1 cellular context compared by ENCODE assay signal in genomic region chr15:33111051-33111451, GRCh38.
TF ChIP-seq lines count a peak whose summit lies in the region.

No MANE protein-coding gene starts in this region.

TF ChIP-seq in HEK293, 187 proteins besides CTCF, POLR2A, EP300 and RAD21 (continued from another document and continues in another):
- TF ChIP-seq, protein P1, sequence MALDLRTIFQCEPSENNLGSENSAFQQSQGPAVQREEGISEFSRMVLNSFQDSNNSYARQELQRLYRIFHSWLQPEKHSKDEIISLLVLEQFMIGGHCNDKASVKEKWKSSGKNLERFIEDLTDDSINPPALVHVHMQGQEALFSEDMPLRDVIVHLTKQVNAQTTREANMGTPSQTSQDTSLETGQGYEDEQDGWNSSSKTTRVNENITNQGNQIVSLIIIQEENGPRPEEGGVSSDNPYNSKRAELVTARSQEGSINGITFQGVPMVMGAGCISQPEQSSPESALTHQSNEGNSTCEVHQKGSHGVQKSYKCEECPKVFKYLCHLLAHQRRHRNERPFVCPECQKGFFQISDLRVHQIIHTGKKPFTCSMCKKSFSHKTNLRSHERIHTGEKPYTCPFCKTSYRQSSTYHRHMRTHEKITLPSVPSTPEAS (tag by site-specific recombination; IDR thresholded peaks at IDR 0.05) = no peak
- TF ChIP-seq ZNF132 (tag by site-specific recombination; IDR thresholded peaks at IDR 0.05; ENCODE audit: borderline replicate concordance) (no peak), ZNF138 (tag by site-specific recombination; IDR thresholded peaks at IDR 0.05; ENCODE audit: borderline replicate concordance) (no peak), GLIS2 (tag by site-specific recombination; IDR thresholded peaks at IDR 0.05) (no peak), TCF7L2 (IDR thresholded peaks at IDR 0.05; ENCODE audit: borderline replicate concordance, low read depth, low read length) (peak; percentile 79), ZNF23 (tag by site-specific recombination; IDR thresholded peaks at IDR 0.05; ENCODE audit: borderline replicate concordance) (no peak), HOXA7 (CRISPR knock-in tag; IDR thresholded peaks at IDR 0.05; ENCODE audit: borderline replicate concordance) (no peak), ZNF510 (tag by site-specific recombination; IDR thresholded peaks at IDR 0.05; ENCODE audit: insufficient replicate concordance) (no peak), ZNF473 (tag by site-specific recombination; IDR thresholded peaks at IDR 0.05) (no peak), AEBP2 (tag by site-specific recombination; IDR thresholded peaks at IDR 0.05; ENCODE audit: borderline replicate concordance) (no peak), ZNF658 (tag by site-specific recombination; IDR thresholded peaks at IDR 0.05) (no peak), MYNN (tag by site-specific recombination; IDR thresholded peaks at IDR 0.05; ENCODE audit: borderline replicate concordance) (no peak), ZNF600 (tag by site-specific recombination; IDR thresholded peaks at IDR 0.05) (no peak), ZNF791 (tag by site-specific recombination; IDR thresholded peaks at IDR 0.05) (no peak), ZNF776 (tag by site-specific recombination; IDR thresholded peaks at IDR 0.05; ENCODE audit: borderline replicate concordance) (no peak), ZNF654 (tag by site-specific recombination; IDR thresholded peaks at IDR 0.05; ENCODE audit: low read depth) (no peak), ZNF302 (tag by site-specific recombination; IDR thresholded peaks at IDR 0.05; ENCODE audit: low read depth) (no peak), ZNF701 (tag by site-specific recombination; IDR thresholded peaks at IDR 0.05) (no peak), ZNF544 (tag by site-specific recombination; IDR thresholded peaks at IDR 0.05) (no peak), HOXC10 (CRISPR knock-in tag; IDR thresholded peaks at IDR 0.05) (no peak), YY1 (tag by site-specific recombination; IDR thresholded peaks at IDR 0.05) (no peak), ZNF416 (tag by site-specific recombination; IDR thresholded peaks at IDR 0.05) (no peak), ZNF623 (tag by site-specific recombination; IDR thresholded peaks at IDR 0.05) (no peak), ZNF2 (tag by site-specific recombination; IDR thresholded peaks at IDR 0.05) (no peak), ZNF785 (tag by site-specific recombination; IDR thresholded peaks at IDR 0.05) (no peak), MZF1 (tag by site-specific recombination; IDR thresholded peaks at IDR 0.05; ENCODE audit: borderline replicate concordance) (no peak), ZXDB (tag by site-specific recombination; IDR thresholded peaks at IDR 0.05) (no peak), ZNF707 (tag by site-specific recombination; IDR thresholded peaks at IDR 0.05) (no peak), ZNF202 (tag by site-specific recombination; IDR thresholded peaks at IDR 0.05; ENCODE audit: borderline replicate concordance) (no peak), ZNF488 (tag by site-specific recombination; IDR thresholded peaks at IDR 0.05) (no peak), ZNF626 (tag by site-specific recombination; IDR thresholded peaks at IDR 0.05) (no peak), ZNF433 (tag by site-specific recombination; IDR thresholded peaks at IDR 0.05; ENCODE audit: low read depth) (no peak), ZNF18 (tag by site-specific recombination; IDR thresholded peaks at IDR 0.05) (peak; percentile 88), ZNF311 (tag by site-specific recombination; IDR thresholded peaks at IDR 0.05; ENCODE audit: borderline replicate concordance) (no peak), ZNF366 (tag by site-specific recombination; conservative IDR thresholded peaks at IDR 0.05) (no peak), SCRT2 (tag by site-specific recombination; IDR thresholded peaks at IDR 0.05) (peak; percentile 77), KLF9 (tag by site-specific recombination; IDR thresholded peaks at IDR 0.05; ENCODE audit: low read depth) (no peak), ZBTB11 (tag by site-specific recombination; conservative IDR thresholded peaks at IDR 0.05; ENCODE audit: low read depth) (no peak), ZNF560 (tag by site-specific recombination; IDR thresholded peaks at IDR 0.05; ENCODE audit: borderline replicate concordance) (no peak), ZNF248 (tag by site-specific recombination; IDR thresholded peaks at IDR 0.05) (no peak), ZNF223 (tag by site-specific recombination; IDR thresholded peaks at IDR 0.05) (no peak), ATF2 (tag by site-specific recombination; IDR thresholded peaks at IDR 0.05; ENCODE audit: low read depth) (no peak), ZNF169 (tag by site-specific recombination; IDR thresholded peaks at IDR 0.05) (no peak), KLF8 (tag by site-specific recombination; IDR thresholded peaks at IDR 0.05) (no peak), ZNF529 (tag by site-specific recombination; IDR thresholded peaks at IDR 0.05; ENCODE audit: insufficient replicate concordance) (no peak), ZFHX2 (tag by site-specific recombination; conservative IDR thresholded peaks at IDR 0.05) (no peak), ZSCAN30 (tag by site-specific recombination; IDR thresholded peaks at IDR 0.05) (peak; percentile 41; the same call in 1 of the 2 replicates), ZNF548 (tag by site-specific recombination; IDR thresholded peaks at IDR 0.05) (no peak), ZNF621 (tag by site-specific recombination; IDR thresholded peaks at IDR 0.05) (no peak), ZNF184 (tag by site-specific recombination; IDR thresholded peaks at IDR 0.05) (no peak), ZNF114 (tag by site-specific recombination; IDR thresholded peaks at IDR 0.05) (no peak)
- TF ChIP-seq, protein P2, sequence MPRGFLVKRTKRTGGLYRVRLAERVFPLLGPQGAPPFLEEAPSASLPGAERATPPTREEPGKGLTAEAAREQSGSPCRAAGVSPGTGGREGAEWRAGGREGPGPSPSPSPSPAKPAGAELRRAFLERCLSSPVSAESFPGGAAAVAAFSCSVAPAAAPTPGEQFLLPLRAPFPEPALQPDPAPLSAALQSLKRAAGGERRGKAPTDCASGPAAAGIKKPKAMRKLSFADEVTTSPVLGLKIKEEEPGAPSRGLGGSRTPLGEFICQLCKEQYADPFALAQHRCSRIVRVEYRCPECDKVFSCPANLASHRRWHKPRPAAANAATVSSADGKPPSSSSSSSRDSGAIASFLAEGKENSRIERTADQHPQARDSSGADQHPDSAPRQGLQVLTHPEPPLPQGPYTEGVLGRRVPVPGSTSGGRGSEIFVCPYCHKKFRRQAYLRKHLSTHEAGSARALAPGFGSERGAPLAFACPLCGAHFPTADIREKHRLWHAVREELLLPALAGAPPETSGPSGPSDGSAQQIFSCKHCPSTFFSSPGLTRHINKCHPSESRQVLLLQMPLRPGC (tag by site-specific recombination; IDR thresholded peaks at IDR 0.05) = peak; percentile 68; the same call in 1 of the 2 replicates
- TF ChIP-seq, protein P3, sequence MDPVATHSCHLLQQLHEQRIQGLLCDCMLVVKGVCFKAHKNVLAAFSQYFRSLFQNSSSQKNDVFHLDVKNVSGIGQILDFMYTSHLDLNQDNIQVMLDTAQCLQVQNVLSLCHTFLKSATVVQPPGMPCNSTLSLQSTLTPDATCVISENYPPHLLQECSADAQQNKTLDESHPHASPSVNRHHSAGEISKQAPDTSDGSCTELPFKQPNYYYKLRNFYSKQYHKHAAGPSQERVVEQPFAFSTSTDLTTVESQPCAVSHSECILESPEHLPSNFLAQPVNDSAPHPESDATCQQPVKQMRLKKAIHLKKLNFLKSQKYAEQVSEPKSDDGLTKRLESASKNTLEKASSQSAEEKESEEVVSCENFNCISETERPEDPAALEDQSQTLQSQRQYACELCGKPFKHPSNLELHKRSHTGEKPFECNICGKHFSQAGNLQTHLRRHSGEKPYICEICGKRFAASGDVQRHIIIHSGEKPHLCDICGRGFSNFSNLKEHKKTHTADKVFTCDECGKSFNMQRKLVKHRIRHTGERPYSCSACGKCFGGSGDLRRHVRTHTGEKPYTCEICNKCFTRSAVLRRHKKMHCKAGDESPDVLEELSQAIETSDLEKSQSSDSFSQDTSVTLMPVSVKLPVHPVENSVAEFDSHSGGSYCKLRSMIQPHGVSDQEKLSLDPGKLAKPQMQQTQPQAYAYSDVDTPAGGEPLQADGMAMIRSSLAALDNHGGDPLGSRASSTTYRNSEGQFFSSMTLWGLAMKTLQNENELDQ (tag by site-specific recombination; IDR thresholded peaks at IDR 0.05; ENCODE audit: low read depth) = no peak
- TF ChIP-seq, protein P4, sequence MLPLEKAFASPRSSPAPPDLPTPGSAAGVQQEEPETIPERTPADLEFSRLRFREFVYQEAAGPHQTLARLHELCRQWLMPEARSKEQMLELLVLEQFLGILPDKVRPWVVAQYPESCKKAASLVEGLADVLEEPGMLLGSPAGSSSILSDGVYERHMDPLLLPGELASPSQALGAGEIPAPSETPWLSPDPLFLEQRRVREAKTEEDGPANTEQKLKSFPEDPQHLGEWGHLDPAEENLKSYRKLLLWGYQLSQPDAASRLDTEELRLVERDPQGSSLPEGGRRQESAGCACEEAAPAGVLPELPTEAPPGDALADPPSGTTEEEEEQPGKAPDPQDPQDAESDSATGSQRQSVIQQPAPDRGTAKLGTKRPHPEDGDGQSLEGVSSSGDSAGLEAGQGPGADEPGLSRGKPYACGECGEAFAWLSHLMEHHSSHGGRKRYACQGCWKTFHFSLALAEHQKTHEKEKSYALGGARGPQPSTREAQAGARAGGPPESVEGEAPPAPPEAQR (tag by site-specific recombination; IDR thresholded peaks at IDR 0.05) = no peak
- TF ChIP-seq, protein P5, sequence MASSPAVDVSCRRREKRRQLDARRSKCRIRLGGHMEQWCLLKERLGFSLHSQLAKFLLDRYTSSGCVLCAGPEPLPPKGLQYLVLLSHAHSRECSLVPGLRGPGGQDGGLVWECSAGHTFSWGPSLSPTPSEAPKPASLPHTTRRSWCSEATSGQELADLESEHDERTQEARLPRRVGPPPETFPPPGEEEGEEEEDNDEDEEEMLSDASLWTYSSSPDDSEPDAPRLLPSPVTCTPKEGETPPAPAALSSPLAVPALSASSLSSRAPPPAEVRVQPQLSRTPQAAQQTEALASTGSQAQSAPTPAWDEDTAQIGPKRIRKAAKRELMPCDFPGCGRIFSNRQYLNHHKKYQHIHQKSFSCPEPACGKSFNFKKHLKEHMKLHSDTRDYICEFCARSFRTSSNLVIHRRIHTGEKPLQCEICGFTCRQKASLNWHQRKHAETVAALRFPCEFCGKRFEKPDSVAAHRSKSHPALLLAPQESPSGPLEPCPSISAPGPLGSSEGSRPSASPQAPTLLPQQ (tag by site-specific recombination; IDR thresholded peaks at IDR 0.05) = no peak
